In genomic region chr7:95396136-95397032, GRCh38 we compare ENCODE assay signal across 8 cellular contexts. TPM values are rescaled to one million over a fixed set of nuclear protein-coding genes. Genes with fewer than 3 reads are reported as not detected.
DNase-seq lines count a peak whose midpoint lies in the region; ATAC-seq lines count a peak whose summit lies in the region.

Gene PON3 (minus strand): TSS chr7:95396375. CDS start chr7:95396350, 25 bp downstream.

- H3K27me3 ChIP-seq in iPS-20b (ENCODE audit: insufficient read depth, low read length) (peaks cover 12% of the 10 kb centered on the region; the same call in 1 of the 2 replicates), MG63 (no peaks in the 10 kb centered on the region)

- H3K4me1 ChIP-seq in iPS-20b (ENCODE audit: insufficient read depth, low read length) = no peaks in the 10 kb centered on the region

- peak within 1 kb of the TSS; percentile 21; the same call in 1 of the 2 replicates for H3K9ac ChIP-seq in iPS-20b (ENCODE audit: low read depth, low read length)

- H3K9me3 Mint-ChIP-seq in activated naive CD4-positive, alpha-beta T cell treated with anti-CD3 and anti-CD28 coated beads, Interleukin-2, amount 50 U/mL, for 72 hours = no peaks in the 10 kb centered on the region
- no peaks in the 10 kb centered on the region for H3K9me3 Mint-ChIP-seq in stimulated activated naive CD8-positive, alpha-beta T cell treated with anti-CD3 and anti-CD28 coated beads, Interleukin-15, amount 100 ng/mL, for 72 hours

- H3K36me3 ChIP-seq in iPS-20b (ENCODE audit: insufficient read depth, low read depth, low read length) (no peaks in the 10 kb centered on the region), MG63 (no peaks in the 10 kb centered on the region)

- H3K27ac ChIP-seq in iPS-20b (ENCODE audit: low read length) = no peak within 1 kb of the TSS

- H3K4me3 ChIP-seq in iPS-20b (ENCODE audit: low read length) (peak within 1 kb of the TSS; percentile 55; the same call in 1 of the 2 replicates), MG63 (no peak within 1 kb of the TSS)

- H3K9me3 ChIP-seq in iPS-20b (ENCODE audit: insufficient read depth, low read depth, low read length) (no peaks in the 10 kb centered on the region), MG63 (no peaks in the 10 kb centered on the region)

- peak; percentile 71 for DNase-seq in COLO668 (lab: John Stamatoyannopoulos, UW; ENCODE audit: unreplicated experiment)
- DNase-seq in activated naive CD4-positive, alpha-beta T cell treated with anti-CD3 and anti-CD28 coated beads, Interleukin-2, amount 50 U/mL, for 72 hours (ENCODE audit: low spot score in 2 of 2) = peak in 1 of 2 donors; percentile 40
- peak; percentile 30 to 36 for DNase-seq in stimulated activated naive CD8-positive, alpha-beta T cell treated with anti-CD3 and anti-CD28 coated beads, Interleukin-15, amount 100 ng/mL, for 72 hours
- DNase-seq in central memory CD4-positive, alpha-beta T cell = no peak
- DNase-seq in MG63 = no peak

- peaks cover 66% of the 10 kb centered on the region for H3K27me3 Mint-ChIP-seq in stimulated activated naive CD8-positive, alpha-beta T cell treated with anti-CD3 and anti-CD28 coated beads, Interleukin-15, amount 100 ng/mL, for 72 hours

- H3K27ac Mint-ChIP-seq in activated naive CD4-positive, alpha-beta T cell treated with anti-CD3 and anti-CD28 coated beads, Interleukin-2, amount 50 U/mL, for 72 hours = no peak within 1 kb of the TSS
- no peak within 1 kb of the TSS for H3K27ac Mint-ChIP-seq in stimulated activated naive CD8-positive, alpha-beta T cell treated with anti-CD3 and anti-CD28 coated beads, Interleukin-15, amount 100 ng/mL, for 72 hours

- no peaks in the 10 kb centered on the region for H3K36me3 Mint-ChIP-seq in activated naive CD4-positive, alpha-beta T cell treated with anti-CD3 and anti-CD28 coated beads, Interleukin-2, amount 50 U/mL, for 72 hours

- H3K4me3 Mint-ChIP-seq in stimulated activated naive CD8-positive, alpha-beta T cell treated with anti-CD3 and anti-CD28 coated beads, Interleukin-15, amount 100 ng/mL, for 72 hours = peak within 1 kb of the TSS; percentile 68 to 76

- peaks cover 8% of the 10 kb centered on the region for H3K4me1 Mint-ChIP-seq in stimulated activated naive CD8-positive, alpha-beta T cell treated with anti-CD3 and anti-CD28 coated beads, Interleukin-15, amount 100 ng/mL, for 72 hours

- ATAC-seq in HG02981 (IDR thresholded peaks at IDR 0.05; ENCODE audit: unreplicated experiment) = peak; percentile 48
- peak; percentile 85 to 96 for ATAC-seq in activated naive CD4-positive, alpha-beta T cell treated with anti-CD3 and anti-CD28 coated beads, Interleukin-2, amount 50 U/mL, for 72 hours
- ATAC-seq in stimulated activated naive CD8-positive, alpha-beta T cell treated with anti-CD3 and anti-CD28 coated beads, Interleukin-15, amount 100 ng/mL, for 72 hours = peak; percentile 92
- ATAC-seq in HG02970 (IDR thresholded peaks at IDR 0.05; ENCODE audit: low FRiP score, unreplicated experiment) = no peak

RNA-seq across cellular contexts. Expression of gene PON3, which starts in this region (rescaled TPM):
- under 1 TPM in 1 of 2 donors, not detected in 1; 0.45 TPM for total RNA-seq in activated naive CD4-positive, alpha-beta T cell treated with anti-CD3 and anti-CD28 coated beads, Interleukin-2, amount 50 U/mL, for 72 hours
- total RNA-seq in MG63 (2014; rRNA removed; shearing (Covaris generic); ENCODE audit: low replicate concordance) = not detected in 2 replicates

Comparison
In these comparisons a context has a peak if more than half of its experiments do, and no peak if none do; other contexts are left out.
1. Peak in ATAC-seq in activated naive CD4-positive, alpha-beta T cell treated with anti-CD3 and anti-CD28 coated beads, Interleukin-2, amount 50 U/mL, for 72 hours; RNA of the gene not detected or under 1 TPM.
2. DNase-seq: peak in COLO668 (single experiment) and stimulated activated naive CD8-positive, alpha-beta T cell treated with anti-CD3 and anti-CD28 coated beads, Interleukin-15, amount 100 ng/mL, for 72 hours (2 of 2); none in central memory CD4-positive, alpha-beta T cell (single experiment) and MG63 (single experiment).